In genomic region chr17:50871898-50872297, GRCh38 we compare ENCODE assay signal across 15 cellular contexts. TPM values are rescaled to one million over a fixed set of nuclear protein-coding genes. Genes with fewer than 3 reads are reported as not detected.
DNase-seq lines count a peak whose midpoint lies in the region; ATAC-seq and TF ChIP-seq lines count a peak whose summit lies in the region.
"Had no signal": no experiment of that assay in that cellular context is flagged by ENCODE, and none has a peak within 500 bp of the region (broad histone marks: within the 10 kb centered on the region; RNA-seq: fewer than 3 reads in every experiment).

No MANE protein-coding gene starts in this region.

- no peaks in the 10 kb centered on the region for H3K36me3 Mint-ChIP-seq in activated CD8-positive, alpha-beta T cell treated with anti-CD3 and anti-CD28 coated beads for 36 hours (ENCODE audit: low read depth)
- no peaks in the 10 kb centered on the region for H3K36me3 Mint-ChIP-seq in immature natural killer cell

- H3K27me3 ChIP-seq in right cardiac atrium (ENCODE audit: control insufficient read depth, insufficient read depth), result no peaks in the 10 kb centered on the region
- H3K27me3 ChIP-seq: BE2C, SJCRH30, spleen, testis had no signal

- no peak for DNase-seq in right cardiac atrium
- no peak for DNase-seq in left cardiac atrium
- no peak for DNase-seq in activated CD8-positive, alpha-beta T cell treated with anti-CD3 and anti-CD28 coated beads for 36 hours
- no peak for DNase-seq in immature natural killer cell
- no peak for DNase-seq in SKM-1 treated with dmso at 0.1 percent for 144 hours (lab: John Stamatoyannopoulos, UW; ENCODE audit: unreplicated experiment)
- DNase-seq: BE2C, DMS79, foreskin fibroblast, mesendoderm, NCI-H1105, SJCRH30, spleen, testis had no signal

- CTCF ChIA-PET in activated CD8-positive, alpha-beta T cell treated with anti-CD3 and anti-CD28 coated beads for 36 hours (lab: Charles Lee), result interaction anchor here (0.9 to 3.3 kb wide), 5 partner anchors 19 to 85 kb away, joined by 3 to 12 read pairs (median 5); no protein-coding TSS in a partner anchor

- peak overlapping the region; percentile 36 for H3K27ac ChIP-seq in right cardiac atrium (ENCODE audit: low read length)
- H3K27ac ChIP-seq: SJCRH30, testis had no signal

- no peaks in the 10 kb centered on the region for H3K9me3 ChIP-seq in right cardiac atrium (ENCODE audit: control insufficient read depth, low read length)
- H3K9me3 ChIP-seq: BE2C, SJCRH30, spleen, testis had no signal

- H3K4me1 ChIP-seq in right cardiac atrium (ENCODE audit: control insufficient read depth, insufficient read depth, low read length), result no peaks in the 10 kb centered on the region
- H3K4me1 ChIP-seq: testis had no signal

- H3K27me3 Mint-ChIP-seq in activated CD8-positive, alpha-beta T cell treated with anti-CD3 and anti-CD28 coated beads for 36 hours, result no peaks in the 10 kb centered on the region
- H3K27me3 Mint-ChIP-seq in immature natural killer cell (ENCODE audit: low read depth in 3 of 3), result peaks cover 18 to 27% (median 24%) of the 10 kb centered on the region in 3 donors

- no peak for ATAC-seq in right cardiac atrium
- ATAC-seq in left cardiac atrium, result no peak
- ATAC-seq in activated CD8-positive, alpha-beta T cell treated with anti-CD3 and anti-CD28 coated beads for 36 hours, result no peak
- ATAC-seq in HG03045 (IDR thresholded peaks at IDR 0.05; ENCODE audit: unreplicated experiment), result no peak
- no peak for ATAC-seq in HG02938 (IDR thresholded peaks at IDR 0.05; ENCODE audit: unreplicated experiment)

- intact Hi-C loops in right cardiac atrium (cut with DNase I), result loop anchor here in 1 of 4 donors (10.0 kb wide), 1 partner anchor 53 kb away; no protein-coding TSS in a partner anchor
- intact Hi-C loops in left cardiac atrium (cut with DNase I), result no loop called here
- intact Hi-C loops in activated CD8-positive, alpha-beta T cell treated with anti-CD3 and anti-CD28 coated beads for 36 hours (cut with micrococcal nuclease), result loop anchor here (5.0 kb wide), 1 partner anchor 40 kb away; no protein-coding TSS in a partner anchor

- no peak overlapping the region for H3K4me3 Mint-ChIP-seq in activated CD8-positive, alpha-beta T cell treated with anti-CD3 and anti-CD28 coated beads for 36 hours
- H3K4me3 Mint-ChIP-seq in immature natural killer cell, result peak overlapping the region; percentile 66 to 86 (median 78)

- H3K4me1 Mint-ChIP-seq in activated CD8-positive, alpha-beta T cell treated with anti-CD3 and anti-CD28 coated beads for 36 hours (ENCODE audit: low read depth), result peaks cover 42% of the 10 kb centered on the region
- peaks cover 45 to 46% of the 10 kb centered on the region in 2 donors for H3K4me1 Mint-ChIP-seq in immature natural killer cell

- WGBS in right cardiac atrium, result 55% methylated on average over 2 of the region's 2 CpGs

- no peaks in the 10 kb centered on the region for H3K9me3 Mint-ChIP-seq in activated CD8-positive, alpha-beta T cell treated with anti-CD3 and anti-CD28 coated beads for 36 hours
- no peaks in the 10 kb centered on the region for H3K9me3 Mint-ChIP-seq in immature natural killer cell

- peak overlapping the region; percentile 32 for H3K27ac Mint-ChIP-seq in activated CD8-positive, alpha-beta T cell treated with anti-CD3 and anti-CD28 coated beads for 36 hours
- H3K27ac Mint-ChIP-seq in immature natural killer cell, result peak overlapping the region in 2 of 6 donors; percentile 58 to 61

- no peak overlapping the region for H3K4me3 ChIP-seq in right cardiac atrium (ENCODE audit: low read length)
- H3K4me3 ChIP-seq: SJCRH30, spleen, testis had no signal

- no peak for TF ChIP-seq CTCF in activated CD8-positive, alpha-beta T cell treated with anti-CD3 and anti-CD28 coated beads for 36 hours (IDR thresholded peaks at IDR 0.05)

- POLR2A ChIA-PET in activated CD8-positive, alpha-beta T cell treated with anti-CD3 and anti-CD28 coated beads for 36 hours (lab: Charles Lee), result interaction anchor here (0.9 to 1.6 kb wide), 2 partner anchors 45 to 54 kb away, joined by 4 to 5 read pairs; no protein-coding TSS in a partner anchor

RNA-seq across cellular contexts. Expression of gene TOB1, which starts 5.7 kb away (rescaled TPM):
- 10 to 100 TPM; 51.0 to 73.2 (median 65.0) TPM for total RNA-seq in right cardiac atrium
- 31.0 TPM for polyA plus RNA-seq in right cardiac atrium
- 10 to 100 TPM; 57.9 to 63.2 TPM for total RNA-seq in left cardiac atrium
- total RNA-seq in activated CD8-positive, alpha-beta T cell treated with anti-CD3 and anti-CD28 coated beads for 36 hours, result 10 to 100 TPM; 34.4 to 40.5 TPM
- polyA plus RNA-seq in immature natural killer cell, result 10 to 100 TPM in 2 of 3 donors, 1 to 10 TPM in 1; 8.9 to 23.7 (median 10.3) TPM

RNA-seq across cellular contexts. Expression of gene WFIKKN2, which starts 36.5 kb away (rescaled TPM):
- 1 to 10 TPM in 2 of 4 donors, under 1 TPM in 2; 0.68 to 3.0 (median 1.4) TPM for total RNA-seq in right cardiac atrium
- polyA plus RNA-seq in right cardiac atrium, result 1.1 TPM
- under 1 TPM; 0.15 to 0.50 TPM for total RNA-seq in left cardiac atrium
- not detected for total RNA-seq in activated CD8-positive, alpha-beta T cell treated with anti-CD3 and anti-CD28 coated beads for 36 hours
- not detected for polyA plus RNA-seq in immature natural killer cell
- total RNA-seq: SJCRH30 had no signal
